31 cellular contexts compared by ENCODE assay signal in genomic region chr5:1558945-1559344, GRCh38.
"Had no signal": no experiment of that assay in that cellular context is flagged by ENCODE, and none has a peak within 500 bp of the region (broad histone marks: within the 10 kb centered on the region; RNA-seq: fewer than 3 reads in every experiment).

No MANE protein-coding gene starts in this region.

- H3K9me3 Mint-ChIP-seq: activated CD4-positive, alpha-beta T cell treated with anti-CD3 and anti-CD28 coated beads, Interleukin-2, amount 10 ng/mL, durations not matched to agents 24 days and 14 days; activated naive CD4-positive, alpha-beta T cell treated with anti-CD3 and anti-CD28 coated beads, Interleukin-2, amount 50 U/mL, for 24 hours; activated naive CD8-positive, alpha-beta T cell treated with anti-CD3 and anti-CD28 coated beads, Interleukin-2, amount 50 U/mL, for 24 hours; activated T-cell treated with anti-CD3 and anti-CD28 coated beads, Interleukin-2, amount 50 U/mL, for 4 hours; activated T-helper 17 cell treated with anti-CD3 and anti-CD28 coated beads, Interleukin-2, amount 50 U/mL, for 72 hours; central memory CD8-positive, alpha-beta T cell; mesothelial cell of epicardium; stimulated activated effector memory CD8-positive, alpha-beta T cell treated with anti-CD3 and anti-CD28 coated beads, Interleukin-12 subunit alpha, Interleukin-12 subunit beta, amount 100 ng/mL, for 72 hours; stimulated activated naive CD8-positive, alpha-beta T cell treated with anti-CD3 and anti-CD28 coated beads, Interleukin-15, Interleukin-2, amounts not matched to agents 100 ng/mL and 50 ng/mL, for 24 hours had no signal

- H3K9me3 ChIP-seq: breast epithelium, gastrocnemius medialis, ovary, thoracic aorta had no signal

- H3K27me3 Mint-ChIP-seq: activated naive CD4-positive, alpha-beta T cell treated with anti-CD3 and anti-CD28 coated beads, Interleukin-2, amount 50 U/mL, for 24 hours; stimulated activated naive CD8-positive, alpha-beta T cell treated with anti-CD3 and anti-CD28 coated beads, Interleukin-15, Interleukin-2, amounts not matched to agents 100 ng/mL and 50 ng/mL, for 24 hours had no signal

- H3K27me3 ChIP-seq: gastrocnemius medialis, hepatocyte, ovary had no signal

- H3K4me1 ChIP-seq: breast epithelium, gastrocnemius medialis had no signal

- ATAC-seq: activated naive CD8-positive, alpha-beta T cell treated with anti-CD3 and anti-CD28 coated beads, Interleukin-2, amount 50 U/mL, for 24 hours; activated T-cell treated with anti-CD3 and anti-CD28 coated beads, Interleukin-2, amount 50 U/mL, for 4 hours; activated T-helper 17 cell treated with anti-CD3 and anti-CD28 coated beads, Interleukin-2, amount 50 U/mL, for 72 hours; gastrocnemius medialis; left cardiac atrium; sciatic nerve; stimulated activated effector memory CD8-positive, alpha-beta T cell treated with anti-CD3 and anti-CD28 coated beads, Interleukin-12 subunit alpha, Interleukin-12 subunit beta, amount 100 ng/mL, for 72 hours had no signal

- H3K4me1 Mint-ChIP-seq: activated CD4-positive, alpha-beta T cell treated with anti-CD3 and anti-CD28 coated beads, Interleukin-2, amount 10 ng/mL, durations not matched to agents 24 days and 14 days; activated naive CD4-positive, alpha-beta T cell treated with anti-CD3 and anti-CD28 coated beads, Interleukin-2, amount 50 U/mL, for 24 hours; activated naive CD8-positive, alpha-beta T cell treated with anti-CD3 and anti-CD28 coated beads, Interleukin-2, amount 50 U/mL, for 24 hours; activated T-helper 17 cell treated with anti-CD3 and anti-CD28 coated beads, Interleukin-2, amount 50 U/mL, for 72 hours; endodermal cell; mesothelial cell of epicardium; nephron progenitor cell; stimulated activated effector memory CD8-positive, alpha-beta T cell treated with anti-CD3 and anti-CD28 coated beads, Interleukin-12 subunit alpha, Interleukin-12 subunit beta, amount 100 ng/mL, for 72 hours had no signal

- DNase-seq: activated CD4-positive, alpha-beta T cell treated with anti-CD3 and anti-CD28 coated beads, Interleukin-2, amount 10 ng/mL, durations not matched to agents 24 days and 14 days; activated CD4-positive, CD25-positive, alpha-beta regulatory T cell; activated gamma-delta T cell treated with Interleukin-2 at 50 U/mL for 16 hours; activated naive CD8-positive, alpha-beta T cell treated with anti-CD3 and anti-CD28 coated beads, Interleukin-2, amount 50 U/mL, for 24 hours; activated T-cell treated with anti-CD3 and anti-CD28 coated beads, Interleukin-2, amount 50 U/mL, for 4 hours; endodermal cell; gastrocnemius medialis; left cardiac atrium; mammary epithelial cell; naive B cell; nephron progenitor cell; ovary; retina; stimulated activated CD4-positive, alpha-beta T cell treated with anti-CD3 and anti-CD28 coated beads, Interleukin-4, amount 100 ng/mL, for 24 hours; trophoblast cell had no signal

- H3K36me3 Mint-ChIP-seq: activated naive CD4-positive, alpha-beta T cell treated with anti-CD3 and anti-CD28 coated beads, Interleukin-2, amount 50 U/mL, for 24 hours; mesothelial cell of epicardium; naive B cell; stimulated activated effector memory CD8-positive, alpha-beta T cell treated with anti-CD3 and anti-CD28 coated beads, Interleukin-12 subunit alpha, Interleukin-12 subunit beta, amount 100 ng/mL, for 72 hours had no signal

- H3K27ac ChIP-seq: breast epithelium, epithelial cell of prostate, gastrocnemius medialis, hepatocyte, ovary, skin epidermis, thoracic aorta had no signal

- H3K27ac Mint-ChIP-seq: activated CD4-positive, alpha-beta T cell treated with anti-CD3 and anti-CD28 coated beads, Interleukin-2, amount 10 ng/mL, durations not matched to agents 24 days and 14 days; activated naive CD4-positive, alpha-beta T cell treated with anti-CD3 and anti-CD28 coated beads, Interleukin-2, amount 50 U/mL, for 24 hours; activated naive CD8-positive, alpha-beta T cell treated with anti-CD3 and anti-CD28 coated beads, Interleukin-2, amount 50 U/mL, for 24 hours; activated T-helper 17 cell treated with anti-CD3 and anti-CD28 coated beads, Interleukin-2, amount 50 U/mL, for 72 hours; dendritic cell treated with granulocyte-macrophage colony-stimulating factor and Interleukin-4, amounts not matched to agents 40 ng/mL and 50 ng/mL, for 4 days; endodermal cell; mesothelial cell of epicardium; nephron progenitor cell; progenitor cell of endocrine pancreas; stimulated activated effector memory CD8-positive, alpha-beta T cell treated with anti-CD3 and anti-CD28 coated beads, Interleukin-12 subunit alpha, Interleukin-12 subunit beta, amount 100 ng/mL, for 72 hours; stimulated activated naive CD8-positive, alpha-beta T cell treated with anti-CD3 and anti-CD28 coated beads, Interleukin-15, Interleukin-2, amounts not matched to agents 100 ng/mL and 50 ng/mL, for 24 hours had no signal

- H3K36me3 ChIP-seq: breast epithelium, gastrocnemius medialis, ovary, thoracic aorta had no signal

- FAIRE-seq: keratinocyte, urothelium cell line had no signal

- H3K4me3 Mint-ChIP-seq: activated CD4-positive, alpha-beta T cell treated with anti-CD3 and anti-CD28 coated beads, Interleukin-2, amount 10 ng/mL, durations not matched to agents 24 days and 14 days; activated naive CD4-positive, alpha-beta T cell treated with anti-CD3 and anti-CD28 coated beads, Interleukin-2, amount 50 U/mL, for 24 hours; activated naive CD8-positive, alpha-beta T cell treated with anti-CD3 and anti-CD28 coated beads, Interleukin-2, amount 50 U/mL, for 24 hours; activated T-cell treated with anti-CD3 and anti-CD28 coated beads, Interleukin-2, amount 50 U/mL, for 4 hours; activated T-helper 17 cell treated with anti-CD3 and anti-CD28 coated beads, Interleukin-2, amount 50 U/mL, for 72 hours; central memory CD8-positive, alpha-beta T cell; dendritic cell treated with granulocyte-macrophage colony-stimulating factor and Interleukin-4, amounts not matched to agents 40 ng/mL and 50 ng/mL, for 4 days; endodermal cell; mesothelial cell of epicardium; nephron progenitor cell; stimulated activated effector memory CD8-positive, alpha-beta T cell treated with anti-CD3 and anti-CD28 coated beads, Interleukin-12 subunit alpha, Interleukin-12 subunit beta, amount 100 ng/mL, for 72 hours; stimulated activated naive CD8-positive, alpha-beta T cell treated with anti-CD3 and anti-CD28 coated beads, Interleukin-15, Interleukin-2, amounts not matched to agents 100 ng/mL and 50 ng/mL, for 24 hours had no signal

- H3K4me3 ChIP-seq: breast epithelium, gastrocnemius medialis, hepatocyte, ovary, skin epidermis, thoracic aorta had no signal
